ENCODE assay signal across 1 cellular context in genomic region chr19:1446713-1447564, GRCh38.
TF ChIP-seq lines count a peak whose summit lies in the region.

No MANE protein-coding gene starts in this region.

TF ChIP-seq in HepG2, 621 proteins besides CTCF, POLR2A, EP300 and RAD21 (continued from another document):
- TF ChIP-seq ZNF687 (CRISPR knock-in tag; IDR thresholded peaks at IDR 0.05) (peak; percentile 63), ARNT2 (CRISPR knock-in tag; IDR thresholded peaks at IDR 0.05; ENCODE audit: low read depth) (no peak), ZNF329 (CRISPR knock-in tag; IDR thresholded peaks at IDR 0.05; ENCODE audit: low read depth) (no peak), ZEB1 (IDR thresholded peaks at IDR 0.05; ENCODE audit: insufficient replicate concordance, low read depth) (no peak), ZNF225 (CRISPR knock-in tag; IDR thresholded peaks at IDR 0.05) (0 out of 2 replicates have a peak, but pooled peaks have one; percentile 19), ZNF549 (CRISPR knock-in tag; IDR thresholded peaks at IDR 0.05) (no peak), FOXP1 (IDR thresholded peaks at IDR 0.05) (no peak), FOXP1 (CRISPR knock-in tag; IDR thresholded peaks at IDR 0.05) (no peak), BATF2 (CRISPR knock-in tag; IDR thresholded peaks at IDR 0.05) (0 out of 2 replicates have a peak, but pooled peaks have one; percentile 52), EHMT2 (IDR thresholded peaks at IDR 0.05; ENCODE audit: borderline replicate concordance, low read depth, low read length) (peak; percentile 84), SOX5 (CRISPR knock-in tag; IDR thresholded peaks at IDR 0.05; ENCODE audit: borderline replicate concordance) (peak; percentile 15; the same call in 1 of the 2 replicates), ZBTB3 (CRISPR knock-in tag; IDR thresholded peaks at IDR 0.05; ENCODE audit: borderline replicate concordance, low read depth) (no peak), ZNF441 (CRISPR knock-in tag; IDR thresholded peaks at IDR 0.05; ENCODE audit: borderline replicate concordance) (peak; percentile 53; the same call in 1 of the 2 replicates), ZNF547 (CRISPR knock-in tag; IDR thresholded peaks at IDR 0.05) (peak; percentile 60), NKX3-1 (CRISPR knock-in tag; IDR thresholded peaks at IDR 0.05) (peak; percentile 29; the same call in 1 of the 2 replicates), RERE (CRISPR knock-in tag; IDR thresholded peaks at IDR 0.05; ENCODE audit: low read depth) (no peak), CCDC6 (CRISPR knock-in tag; IDR thresholded peaks at IDR 0.05) (0 out of 2 replicates have a peak, but pooled peaks have one; percentile 26), PAWR (CRISPR knock-in tag; IDR thresholded peaks at IDR 0.05; ENCODE audit: borderline replicate concordance) (no peak), TBX3 (IDR thresholded peaks at IDR 0.05; ENCODE audit: borderline replicate concordance) (no peak), IKZF4 (CRISPR knock-in tag; IDR thresholded peaks at IDR 0.05; ENCODE audit: borderline replicate concordance, low read depth, not compliant biosample characterization) (no peak), ZNF230 (CRISPR knock-in tag; IDR thresholded peaks at IDR 0.05) (no peak), SP1 (IDR thresholded peaks at IDR 0.05) (no peak), SP1 (CRISPR knock-in tag; IDR thresholded peaks at IDR 0.05) (no peak), HOXA9 (CRISPR knock-in tag; IDR thresholded peaks at IDR 0.05; ENCODE audit: borderline replicate concordance) (0 out of 2 replicates have a peak, but pooled peaks have one; percentile 53), BCL6 (CRISPR knock-in tag; IDR thresholded peaks at IDR 0.05) (0 out of 2 replicates have a peak, but pooled peaks have one; percentile 26), ZFX (CRISPR knock-in tag; IDR thresholded peaks at IDR 0.05; ENCODE audit: low read depth) (no peak)
- TF ChIP-seq, protein P1, sequence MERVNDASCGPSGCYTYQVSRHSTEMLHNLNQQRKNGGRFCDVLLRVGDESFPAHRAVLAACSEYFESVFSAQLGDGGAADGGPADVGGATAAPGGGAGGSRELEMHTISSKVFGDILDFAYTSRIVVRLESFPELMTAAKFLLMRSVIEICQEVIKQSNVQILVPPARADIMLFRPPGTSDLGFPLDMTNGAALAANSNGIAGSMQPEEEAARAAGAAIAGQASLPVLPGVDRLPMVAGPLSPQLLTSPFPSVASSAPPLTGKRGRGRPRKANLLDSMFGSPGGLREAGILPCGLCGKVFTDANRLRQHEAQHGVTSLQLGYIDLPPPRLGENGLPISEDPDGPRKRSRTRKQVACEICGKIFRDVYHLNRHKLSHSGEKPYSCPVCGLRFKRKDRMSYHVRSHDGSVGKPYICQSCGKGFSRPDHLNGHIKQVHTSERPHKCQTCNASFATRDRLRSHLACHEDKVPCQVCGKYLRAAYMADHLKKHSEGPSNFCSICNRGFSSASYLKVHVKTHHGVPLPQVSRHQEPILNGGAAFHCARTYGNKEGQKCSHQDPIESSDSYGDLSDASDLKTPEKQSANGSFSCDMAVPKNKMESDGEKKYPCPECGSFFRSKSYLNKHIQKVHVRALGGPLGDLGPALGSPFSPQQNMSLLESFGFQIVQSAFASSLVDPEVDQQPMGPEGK (CRISPR knock-in tag; IDR thresholded peaks at IDR 0.05): peak; percentile 44; the same call in 1 of the 2 replicates
- TF ChIP-seq, protein P2, sequence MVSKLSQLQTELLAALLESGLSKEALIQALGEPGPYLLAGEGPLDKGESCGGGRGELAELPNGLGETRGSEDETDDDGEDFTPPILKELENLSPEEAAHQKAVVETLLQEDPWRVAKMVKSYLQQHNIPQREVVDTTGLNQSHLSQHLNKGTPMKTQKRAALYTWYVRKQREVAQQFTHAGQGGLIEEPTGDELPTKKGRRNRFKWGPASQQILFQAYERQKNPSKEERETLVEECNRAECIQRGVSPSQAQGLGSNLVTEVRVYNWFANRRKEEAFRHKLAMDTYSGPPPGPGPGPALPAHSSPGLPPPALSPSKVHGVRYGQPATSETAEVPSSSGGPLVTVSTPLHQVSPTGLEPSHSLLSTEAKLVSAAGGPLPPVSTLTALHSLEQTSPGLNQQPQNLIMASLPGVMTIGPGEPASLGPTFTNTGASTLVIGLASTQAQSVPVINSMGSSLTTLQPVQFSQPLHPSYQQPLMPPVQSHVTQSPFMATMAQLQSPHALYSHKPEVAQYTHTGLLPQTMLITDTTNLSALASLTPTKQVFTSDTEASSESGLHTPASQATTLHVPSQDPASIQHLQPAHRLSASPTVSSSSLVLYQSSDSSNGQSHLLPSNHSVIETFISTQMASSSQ (IDR thresholded peaks at IDR 0.05; ENCODE audit: low read depth): no peak
- TF ChIP-seq, protein P2 (CRISPR knock-in tag; IDR thresholded peaks at IDR 0.05; ENCODE audit: borderline replicate concordance): no peak
